Comparison of ENCODE assay signal across 11 cellular contexts in the genomic region with DNA sequence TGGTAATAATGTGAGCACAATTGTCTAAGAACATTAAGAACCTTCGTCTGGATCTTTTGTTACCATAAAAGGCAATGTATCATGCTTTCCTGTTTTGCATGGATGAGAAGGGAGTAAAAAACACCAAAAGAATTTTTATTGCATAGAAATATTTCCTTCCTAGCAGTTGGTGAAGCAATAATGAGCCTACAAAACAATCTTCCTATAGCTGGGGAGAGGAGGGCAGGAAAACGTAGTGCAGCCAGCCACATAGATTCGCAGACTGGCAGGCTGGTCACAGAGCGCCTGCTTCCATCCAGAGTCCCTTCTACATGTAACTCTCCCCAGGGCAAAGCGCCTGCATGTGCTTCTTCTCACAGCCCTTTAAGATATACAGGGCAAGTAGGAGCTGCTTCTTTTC.
DNase-seq lines count a peak whose midpoint lies in the region; ATAC-seq and TF ChIP-seq lines count a peak whose summit lies in the region.
"Had no signal": no experiment of that assay in that cellular context is flagged by ENCODE, and none has a peak within 500 bp of the region (broad histone marks: within the 10 kb centered on the region; RNA-seq: fewer than 3 reads in every experiment).

No MANE protein-coding gene starts in this region.

- H3K27me3 ChIP-seq in colonic mucosa (no peaks in the 10 kb centered on the region), mesenchymal stem cell (ENCODE audit: control insufficient read depth in 1 of 2, insufficient read depth in 1 of 2, low read length in 2 of 2) (no peaks in the 10 kb centered on the region), aorta (ENCODE audit: control insufficient read depth in 1 of 2, insufficient read depth in 2 of 2, low read length in 1 of 2) (no peaks in the 10 kb centered on the region)
- H3K27me3 ChIP-seq: neutrophil had no signal

- H3K27ac ChIP-seq in colonic mucosa (peak overlapping the region; percentile 14), mesenchymal stem cell (ENCODE audit: low read length, poor library complexity, severe bottlenecking) (peak overlapping the region; percentile 65), aorta (ENCODE audit: low read depth in 1 of 2, low read length in 2 of 2) (peak overlapping the region; percentile 67 to 94)
- H3K27ac ChIP-seq: neutrophil had no signal

- H3K4me3 Mint-ChIP-seq in nephron progenitor cell (no peak overlapping the region), Calu3 (ENCODE audit: low read depth, unreplicated experiment) (no peak overlapping the region)
- H3K4me3 Mint-ChIP-seq: activated CD8-positive, alpha-beta T cell treated with anti-CD3 and anti-CD28 coated beads, Interleukin-2, amount 10 ng/mL, durations not matched to agents 7 days and 5 days had no signal

- no TSS peak for BruUV-seq in Calu3 (replicated peaks; lab: Mats Ljungman, UMichigan)

- no peak overlapping the region for H3K4me2 ChIP-seq in mesenchymal stem cell (ENCODE audit: low read length, poor library complexity, severe bottlenecking)

- H3K23ac ChIP-seq in mesenchymal stem cell (ENCODE audit: low read length in 2 of 2): no peak overlapping the region

- DNase-seq in Kasumi-1 (lab: John Stamatoyannopoulos, UW) (peak; percentile 19 to 27), colonic mucosa (no peak), mesenchymal stem cell (peak; percentile 73), aorta (peak in 1 of 2 donors; percentile 34), nephron progenitor cell (no peak), CD1c-positive myeloid dendritic cell (ENCODE audit: extremely low spot score) (no peak), Calu3 (no peak)
- DNase-seq: activated CD8-positive, alpha-beta T cell treated with anti-CD3 and anti-CD28 coated beads, Interleukin-2, amount 10 ng/mL, durations not matched to agents 7 days and 5 days; amniotic stem cell; head of caudate nucleus had no signal

- H3K79me1 ChIP-seq in mesenchymal stem cell (replicated peaks; ENCODE audit: low read length, poor library complexity, severe bottlenecking): peaks cover 6% of the 10 kb centered on the region

- H3K36me3 ChIP-seq in colonic mucosa (no peaks in the 10 kb centered on the region), mesenchymal stem cell (ENCODE audit: control insufficient read depth in 1 of 2, insufficient read depth in 2 of 2, low read depth in 1 of 2, low read length in 2 of 2) (no peaks in the 10 kb centered on the region), aorta (ENCODE audit: control insufficient read depth in 1 of 2, insufficient read depth in 2 of 2, low read length in 1 of 2) (no peaks in the 10 kb centered on the region)
- H3K36me3 ChIP-seq: neutrophil had no signal

- no peak overlapping the region for H3K4me3 ChIP-seq in colonic mucosa
- H3K4me3 ChIP-seq in mesenchymal stem cell (ENCODE audit: insufficient read depth in 1 of 2, low read depth in 1 of 2, low read length in 2 of 2): no peak overlapping the region
- no peak overlapping the region for H3K4me3 ChIP-seq in aorta (ENCODE audit: low read length in 2 of 2)

- H3K9me3 Mint-ChIP-seq in nephron progenitor cell: no peaks in the 10 kb centered on the region
- H3K9me3 Mint-ChIP-seq in Calu3 (ENCODE audit: low read depth, unreplicated experiment): no peaks in the 10 kb centered on the region

- H2BK5ac ChIP-seq in mesenchymal stem cell (ENCODE audit: low read depth, low read length, poor library complexity, severe bottlenecking): peak overlapping the region; percentile 39

- peak overlapping the region in 1 of 2 experiments; percentile 65 for H3K4ac ChIP-seq in mesenchymal stem cell (ENCODE audit: low read depth in 1 of 2, low read length in 2 of 2)

- H2BK15ac ChIP-seq in mesenchymal stem cell (ENCODE audit: low read depth, poor library complexity, severe bottlenecking): no peak overlapping the region

- peak overlapping the region; percentile 63 for H4K8ac ChIP-seq in mesenchymal stem cell (ENCODE audit: low read length)

- no peak overlapping the region for H3K27ac Mint-ChIP-seq in nephron progenitor cell
- H3K27ac Mint-ChIP-seq in Calu3 (ENCODE audit: unreplicated experiment): no peak overlapping the region
- H3K27ac Mint-ChIP-seq: activated CD8-positive, alpha-beta T cell treated with anti-CD3 and anti-CD28 coated beads, Interleukin-2, amount 10 ng/mL, durations not matched to agents 7 days and 5 days had no signal

- H3K27me3 Mint-ChIP-seq in nephron progenitor cell (ENCODE audit: low read depth, poor library complexity): peaks cover 7% of the 10 kb centered on the region
- H3K27me3 Mint-ChIP-seq in Calu3 (ENCODE audit: unreplicated experiment): no peaks in the 10 kb centered on the region

- ATAC-seq in aorta (ENCODE audit: low FRiP score): peak; percentile 50
- ATAC-seq: activated CD8-positive, alpha-beta T cell treated with anti-CD3 and anti-CD28 coated beads, Interleukin-2, amount 10 ng/mL, durations not matched to agents 7 days and 5 days had no signal

- intact Hi-C loops in colonic mucosa (cut with DNase I) (no loop called here), aorta (cut with DNase I) (no loop called here), Calu3 (cut with micrococcal nuclease; ENCODE audit: unreplicated experiment) (no loop called here)

- no peak overlapping the region for H2BK120ac ChIP-seq in mesenchymal stem cell (ENCODE audit: low read depth, low read length)

- no peak for TF ChIP-seq CTCF in colonic mucosa (IDR thresholded peaks at IDR 0.05)
- TF ChIP-seq CTCF in nephron progenitor cell (IDR thresholded peaks at IDR 0.05): no peak
- TF ChIP-seq CTCF in Calu3 (IDR thresholded peaks at IDR 0.05; ENCODE audit: unreplicated experiment): no peak

- CTCF ChIA-PET in Calu3 (lab: Charles Lee): no interaction called here

- 40% methylated on average over 1 of the region's 5 CpGs for WGBS in mesenchymal stem cell
- 7 to 16% methylated on average over 5 of the region's 5 CpGs for WGBS in aorta, 2 donors

- no peak overlapping the region for H4K91ac ChIP-seq in mesenchymal stem cell (ENCODE audit: low read length)

- H3K9me3 ChIP-seq in colonic mucosa: no peaks in the 10 kb centered on the region
- H3K9me3 ChIP-seq in mesenchymal stem cell (ENCODE audit: control insufficient read depth, low read length): no peaks in the 10 kb centered on the region
- no peaks in the 10 kb centered on the region for H3K9me3 ChIP-seq in aorta (ENCODE audit: control insufficient read depth, low read length)
- H3K9me3 ChIP-seq: neutrophil had no signal

- H2AK5ac ChIP-seq in mesenchymal stem cell (ENCODE audit: low read length, severe bottlenecking): peak overlapping the region; percentile 25

- H3K36me3 Mint-ChIP-seq in nephron progenitor cell (ENCODE audit: low read depth): no peaks in the 10 kb centered on the region
- H3K36me3 Mint-ChIP-seq in Calu3 (ENCODE audit: insufficient read depth, unreplicated experiment): no peaks in the 10 kb centered on the region

- H3K4me1 Mint-ChIP-seq in nephron progenitor cell: peaks cover 8% of the 10 kb centered on the region
- H3K4me1 Mint-ChIP-seq in Calu3 (ENCODE audit: low read depth, unreplicated experiment): peaks cover 21% of the 10 kb centered on the region

- H3K14ac ChIP-seq in mesenchymal stem cell (ENCODE audit: low read length in 2 of 2): no peak overlapping the region

- no peak overlapping the region for H3K9ac ChIP-seq in colonic mucosa (ENCODE audit: low read depth in 2 of 2, low read length in 2 of 2)
- peak overlapping the region; percentile 45 for H3K9ac ChIP-seq in mesenchymal stem cell (ENCODE audit: low read length)

- no peak overlapping the region for H3K18ac ChIP-seq in mesenchymal stem cell (ENCODE audit: low read depth in 1 of 2, low read length in 2 of 2)

- H2AFZ ChIP-seq in mesenchymal stem cell (ENCODE audit: low read depth, low read length): no peak overlapping the region

- H2BK12ac ChIP-seq in mesenchymal stem cell (ENCODE audit: low read length in 2 of 2): peak overlapping the region in 1 of 2 experiments; percentile 51

- H3K4me1 ChIP-seq in colonic mucosa: no peaks in the 10 kb centered on the region
- H3K4me1 ChIP-seq in mesenchymal stem cell (ENCODE audit: control insufficient read depth, insufficient read depth, low read depth, low read length): peaks cover 3% of the 10 kb centered on the region
- H3K4me1 ChIP-seq in aorta (ENCODE audit: control insufficient read depth in 1 of 2, insufficient read depth in 2 of 2, low read length in 2 of 2): peaks cover 0 to 4% of the 10 kb centered on the region in 2 donors

Comparison
In these comparisons a context has a peak if more than half of its experiments do, and no peak if none do; other contexts are left out.
1. DNase-seq: peak in Kasumi-1 (2 of 2) and mesenchymal stem cell (single experiment); none in colonic mucosa (single experiment), nephron progenitor cell (single experiment), CD1c-positive myeloid dendritic cell (single experiment) and Calu3 (single experiment).
2. H3K27ac ChIP-seq: peak in every context shown above with its lines; median percentile 80 in aorta; 65 in mesenchymal stem cell; 14 in colonic mucosa.